In the genomic region with DNA sequence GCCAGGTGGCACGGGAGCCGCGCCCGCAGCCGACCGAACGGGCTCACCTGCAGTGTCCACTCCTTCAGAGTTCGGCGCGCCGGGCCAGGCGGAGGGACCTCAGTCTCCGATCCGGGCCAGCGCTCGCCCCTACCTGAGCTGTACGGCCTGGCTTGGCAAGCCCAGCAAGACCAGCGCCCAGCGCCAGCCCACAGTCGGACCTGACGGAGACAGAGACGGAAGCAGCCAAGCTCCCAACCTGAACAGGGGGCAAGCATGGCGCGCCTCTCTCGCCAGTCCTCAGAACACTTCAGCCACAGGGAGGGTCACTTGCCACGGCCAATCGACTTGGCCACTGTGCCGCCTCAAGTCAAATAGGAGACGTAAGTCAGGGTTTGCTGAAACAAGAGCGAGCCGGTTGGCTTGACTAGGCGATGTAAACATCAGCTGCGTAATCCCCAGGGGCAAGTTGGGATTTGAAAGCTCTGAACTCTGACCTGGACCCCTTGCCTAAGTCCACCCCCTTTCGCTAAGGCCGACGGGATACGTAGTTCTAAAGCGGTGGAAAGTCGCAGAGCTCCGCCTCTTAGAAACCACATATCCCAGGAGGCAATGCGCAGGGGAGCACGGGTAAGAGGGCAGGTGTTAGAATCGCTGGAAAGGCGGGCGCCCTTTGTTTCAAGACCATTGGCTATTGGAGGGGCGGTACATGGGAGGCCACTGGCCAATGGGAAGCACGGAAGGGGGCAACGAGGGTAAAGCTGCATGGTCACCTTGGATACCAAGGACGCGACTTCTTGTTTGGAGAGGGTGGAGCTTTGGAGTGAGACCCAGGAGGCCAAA, we compare ENCODE assay signal across 8 cellular contexts. TPM values are rescaled to one million over a fixed set of nuclear protein-coding genes. Genes with fewer than 3 reads are reported as not detected.
DNase-seq lines count a peak whose midpoint lies in the region; ATAC-seq and TF ChIP-seq lines count a peak whose summit lies in the region.
"Not testable (repeated sequence)": the region's sequence is repeated elsewhere in the genome, so short reads cannot be mapped to it uniquely, and the experiment has no call there.

A gene with protein sequence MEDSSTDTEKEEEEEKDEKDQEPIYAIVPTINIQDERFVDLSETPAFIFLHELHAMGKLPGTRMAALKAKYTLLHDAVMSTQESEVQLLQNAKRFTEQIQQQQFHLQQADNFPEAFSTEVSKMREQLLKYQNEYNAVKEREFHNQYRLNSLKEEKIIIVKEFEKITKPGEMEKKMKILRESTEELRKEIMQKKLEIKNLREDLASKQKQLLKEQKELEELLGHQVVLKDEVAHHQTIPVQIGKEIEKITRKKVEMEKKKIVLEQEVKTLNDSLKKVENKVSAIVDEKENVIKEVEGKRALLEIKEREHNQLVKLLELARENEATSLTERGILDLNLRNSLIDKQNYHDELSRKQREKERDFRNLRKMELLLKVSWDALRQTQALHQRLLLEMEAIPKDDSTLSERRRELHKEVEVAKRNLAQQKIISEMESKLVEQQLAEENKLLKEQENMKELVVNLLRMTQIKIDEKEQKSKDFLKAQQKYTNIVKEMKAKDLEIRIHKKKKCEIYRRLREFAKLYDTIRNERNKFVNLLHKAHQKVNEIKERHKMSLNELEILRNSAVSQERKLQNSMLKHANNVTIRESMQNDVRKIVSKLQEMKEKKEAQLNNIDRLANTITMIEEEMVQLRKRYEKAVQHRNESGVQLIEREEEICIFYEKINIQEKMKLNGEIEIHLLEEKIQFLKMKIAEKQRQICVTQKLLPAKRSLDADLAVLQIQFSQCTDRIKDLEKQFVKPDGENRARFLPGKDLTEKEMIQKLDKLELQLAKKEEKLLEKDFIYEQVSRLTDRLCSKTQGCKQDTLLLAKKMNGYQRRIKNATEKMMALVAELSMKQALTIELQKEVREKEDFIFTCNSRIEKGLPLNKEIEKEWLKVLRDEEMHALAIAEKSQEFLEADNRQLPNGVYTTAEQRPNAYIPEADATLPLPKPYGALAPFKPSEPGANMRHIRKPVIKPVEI (plus strand): TSS at position 756 of the 822 bp plus-strand sequence. CDS start 45,054 bp downstream, outside the sequence.

- H3K9ac ChIP-seq in H9 (ENCODE audit: extremely low read depth, insufficient read length, low read length) (peak within 1 kb of the TSS; percentile 67), Loucy (ENCODE audit: low read depth, low read length, poor library complexity, severe bottlenecking) (peak within 1 kb of the TSS; percentile 66)

- intact Hi-C loops in activated T-helper 2 cell treated with anti-CD3 and anti-CD28 coated beads, Interferon-gamma antibody, Interleukin-2, Interleukin-4, amounts not matched to agents 10 μg/mL and 5 μg/mL and 100 μg/mL, durations not matched to agents 14 hours and 24 hours and 36 hours (cut with micrococcal nuclease), result loop anchor here (5.0 to 10.0 kb wide), 2 partner anchors 73 to 210 kb away; a partner anchor contains a TSS

- not testable (repeated sequence) for H3K9me3 ChIP-seq in H9 (ENCODE audit: control insufficient read depth, low read depth, low read length); Loucy (ENCODE audit: insufficient read depth, low read depth, low read length)

- H4K5ac ChIP-seq in H9 (ENCODE audit: insufficient read length, low read depth, low read length), result not testable (repeated sequence)

- peak within 1 kb of the TSS; percentile 80 to 85 for H3K4me3 Mint-ChIP-seq in H9
- peak within 1 kb of the TSS; percentile 83 for H3K4me3 Mint-ChIP-seq in activated T-helper 2 cell treated with anti-CD3 and anti-CD28 coated beads, Interferon-gamma antibody, Interleukin-2, Interleukin-4, amounts not matched to agents 10 μg/mL and 5 μg/mL and 100 μg/mL, durations not matched to agents 14 hours and 24 hours and 36 hours (ENCODE audit: low read depth)
- H3K4me3 Mint-ChIP-seq in naive thymus-derived CD8-positive, alpha-beta T cell, result peak within 1 kb of the TSS; percentile 72 to 95 (median 90)
- peak within 1 kb of the TSS; percentile 81 for H3K4me3 Mint-ChIP-seq in stimulated activated memory B cell treated with anti-CD40 and anti-IgM and Interleukin-4, amounts not matched to agents 10 μg/mL and 1 μg/mL and 100 μg/mL, for 72 hours

- H3K4me1 Mint-ChIP-seq in H9, result not testable (repeated sequence)
- H3K4me1 Mint-ChIP-seq in activated T-helper 2 cell treated with anti-CD3 and anti-CD28 coated beads, Interferon-gamma antibody, Interleukin-2, Interleukin-4, amounts not matched to agents 10 μg/mL and 5 μg/mL and 100 μg/mL, durations not matched to agents 14 hours and 24 hours and 36 hours (ENCODE audit: low read depth), result peaks cover 15% of the 10 kb centered on the region
- H3K4me1 Mint-ChIP-seq in naive thymus-derived CD8-positive, alpha-beta T cell, result peaks cover 7 to 20% (median 12%) of the 10 kb centered on the region in 4 donors
- H3K4me1 Mint-ChIP-seq in stimulated activated memory B cell treated with anti-CD40 and anti-IgM and Interleukin-4, amounts not matched to agents 10 μg/mL and 1 μg/mL and 100 μg/mL, for 72 hours, result peaks cover 12% of the 10 kb centered on the region

- not testable (repeated sequence) for H3K27me3 ChIP-seq in H9 (ENCODE audit: insufficient read depth, low read length); Loucy (ENCODE audit: insufficient read depth, low read length, poor library complexity, severe bottlenecking)

- not testable (repeated sequence) for H2AFZ ChIP-seq in H9 (ENCODE audit: low read length)
- peak within 1 kb of the TSS; percentile 76; the same call in 1 of the 2 replicates for H2AFZ ChIP-seq in Loucy (ENCODE audit: low read length)

- H3K9me2 ChIP-seq in Loucy (replicated peaks; ENCODE audit: low read depth, low read length), result not testable (repeated sequence)

- not testable (repeated sequence) for H3T11ph ChIP-seq in H9 (ENCODE audit: low read length)

- H2BK20ac ChIP-seq in H9 (ENCODE audit: low read depth, low read length, poor library complexity, severe bottlenecking), result not testable (repeated sequence)

- H3K79me1 ChIP-seq in H9 (ENCODE audit: insufficient read depth, low read depth, low read length, poor library complexity, severe bottlenecking), result not testable (repeated sequence)

- not testable (repeated sequence) for H3K23ac ChIP-seq in H9 (ENCODE audit: insufficient read length, low read depth, low read length)

- WGBS in H9 (ENCODE audit: extremely low coverage, insufficient read length, low lambda C conversion rate), result no CpG with 5 or more reads among the region's 50 CpGs

- not testable (repeated sequence) for H4K91ac ChIP-seq in H9 (ENCODE audit: insufficient read length, low read depth, low read length)

- H3K18ac ChIP-seq in H9 (ENCODE audit: insufficient read length, low read depth, low read length), result peak within 1 kb of the TSS; percentile 75

- peak within 1 kb of the TSS; percentile 67; the same call in 1 of the 2 replicates for H3K14ac ChIP-seq in H9 (ENCODE audit: insufficient read depth, low read length)

- peak; percentile 97 to 98 for ATAC-seq in naive thymus-derived CD8-positive, alpha-beta T cell
- ATAC-seq in stimulated activated memory B cell treated with anti-CD40 and anti-IgM and Interleukin-4, amounts not matched to agents 10 μg/mL and 1 μg/mL and 100 μg/mL, for 72 hours, result peak; percentile 99

- H2BK12ac ChIP-seq in H9 (ENCODE audit: insufficient read length, low read depth, low read length), result not testable (repeated sequence)

- H3F3A ChIP-seq in Loucy (ENCODE audit: low read depth), result not testable (repeated sequence)

- not testable (repeated sequence) for H2BK120ac ChIP-seq in H9 (ENCODE audit: low read depth, low read length, poor library complexity, severe bottlenecking)

- H4K8ac ChIP-seq in H9 (replicated peaks; ENCODE audit: insufficient read length, low read depth, low read length), result not testable (repeated sequence)

- H2BK5ac ChIP-seq in H9 (ENCODE audit: insufficient read length, low read length), result not testable (repeated sequence)

- peak within 1 kb of the TSS; percentile 78 for H3K4me3 ChIP-seq in Loucy (ENCODE audit: low read length, poor library complexity, severe bottlenecking)

- H3K4me1 ChIP-seq in H9 (ENCODE audit: insufficient read depth, low read length); Loucy (ENCODE audit: insufficient read depth, low read length, poor library complexity, severe bottlenecking): not testable (repeated sequence)

- H3K23me2 ChIP-seq in H9 (ENCODE audit: insufficient read length, low read depth, low read length, poor library complexity, severe bottlenecking), result not testable (repeated sequence)

- not testable (repeated sequence) for H3K4ac ChIP-seq in H9 (ENCODE audit: low read depth, low read length)

- H3K27ac Mint-ChIP-seq in H9, result peak within 1 kb of the TSS; percentile 79 to 97 (median 92); a peak in 5 of 7 replicates
- H3K27ac Mint-ChIP-seq in activated T-helper 2 cell treated with anti-CD3 and anti-CD28 coated beads, Interferon-gamma antibody, Interleukin-2, Interleukin-4, amounts not matched to agents 10 μg/mL and 5 μg/mL and 100 μg/mL, durations not matched to agents 14 hours and 24 hours and 36 hours, result peak within 1 kb of the TSS; percentile 22
- peak within 1 kb of the TSS; percentile 37 to 94 (median 88) for H3K27ac Mint-ChIP-seq in naive thymus-derived CD8-positive, alpha-beta T cell
- peak within 1 kb of the TSS; percentile 18 for H3K27ac Mint-ChIP-seq in stimulated activated memory B cell treated with anti-CD40 and anti-IgM and Interleukin-4, amounts not matched to agents 10 μg/mL and 1 μg/mL and 100 μg/mL, for 72 hours

- H3K36me3 Mint-ChIP-seq in H9 (ENCODE audit: insufficient read depth in 1 of 3, low read depth in 3 of 3); activated T-helper 2 cell treated with anti-CD3 and anti-CD28 coated beads, Interferon-gamma antibody, Interleukin-2, Interleukin-4, amounts not matched to agents 10 μg/mL and 5 μg/mL and 100 μg/mL, durations not matched to agents 14 hours and 24 hours and 36 hours (ENCODE audit: low read depth); naive thymus-derived CD8-positive, alpha-beta T cell; stimulated activated memory B cell treated with anti-CD40 and anti-IgM and Interleukin-4, amounts not matched to agents 10 μg/mL and 1 μg/mL and 100 μg/mL, for 72 hours: not testable (repeated sequence)

- H3K27ac ChIP-seq in H9 (ENCODE audit: insufficient read length, low read depth, low read length), result not testable (repeated sequence)
- peak within 1 kb of the TSS; percentile 78 for H3K27ac ChIP-seq in RWPE1

- H2AK5ac ChIP-seq in H9 (ENCODE audit: insufficient read length, low read length), result not testable (repeated sequence)

- H3K9me3 Mint-ChIP-seq in H9; activated T-helper 2 cell treated with anti-CD3 and anti-CD28 coated beads, Interferon-gamma antibody, Interleukin-2, Interleukin-4, amounts not matched to agents 10 μg/mL and 5 μg/mL and 100 μg/mL, durations not matched to agents 14 hours and 24 hours and 36 hours; naive thymus-derived CD8-positive, alpha-beta T cell; stimulated activated memory B cell treated with anti-CD40 and anti-IgM and Interleukin-4, amounts not matched to agents 10 μg/mL and 1 μg/mL and 100 μg/mL, for 72 hours: not testable (repeated sequence)

- not testable (repeated sequence) for H2BK15ac ChIP-seq in H9 (ENCODE audit: low read depth, low read length)

- not testable (repeated sequence) for H3K36me3 ChIP-seq in Loucy (ENCODE audit: insufficient read depth, low read length)

- not testable (repeated sequence) for H3K56ac ChIP-seq in H9 (ENCODE audit: insufficient read length, low read depth, low read length)

- H3K79me2 ChIP-seq in H9 (ENCODE audit: insufficient read depth, low read length); Loucy (ENCODE audit: insufficient read depth, low read length): not testable (repeated sequence)

- DNase-seq in EH (ENCODE audit: low read depth) (peak; percentile 97), H9 (peak; percentile 100), RWPE1 (ENCODE audit: low spot score) (peak; percentile 85), fibroblast of peridontal ligament (ENCODE audit: extremely low read depth) (peak; percentile 98)
- peak; percentile 95 for DNase-seq in activated T-helper 2 cell treated with anti-CD3 and anti-CD28 coated beads, Interferon-gamma antibody, Interleukin-2, Interleukin-4, amounts not matched to agents 10 μg/mL and 5 μg/mL and 100 μg/mL, durations not matched to agents 14 hours and 24 hours and 36 hours (ENCODE audit: low spot score)
- DNase-seq in naive thymus-derived CD8-positive, alpha-beta T cell, result peak; percentile 74 to 98 (median 95)

- not testable (repeated sequence) for H3K27me3 Mint-ChIP-seq in H9 (ENCODE audit: low read depth); activated T-helper 2 cell treated with anti-CD3 and anti-CD28 coated beads, Interferon-gamma antibody, Interleukin-2, Interleukin-4, amounts not matched to agents 10 μg/mL and 5 μg/mL and 100 μg/mL, durations not matched to agents 14 hours and 24 hours and 36 hours (ENCODE audit: low read depth); naive thymus-derived CD8-positive, alpha-beta T cell; stimulated activated memory B cell treated with anti-CD40 and anti-IgM and Interleukin-4, amounts not matched to agents 10 μg/mL and 1 μg/mL and 100 μg/mL, for 72 hours

- CTCF ChIA-PET in RWPE1 (lab: Yijun Ruan, JAX), result interaction anchor here (0.5 to 1.0 kb wide), 3 partner anchors 210 to 732 kb away, joined by 3 to 6 read pairs (median 4); no protein-coding TSS in a partner anchor

- H4K20me1 ChIP-seq in H9 (ENCODE audit: control insufficient read depth, insufficient read depth, insufficient read length); Loucy (ENCODE audit: insufficient read depth, low read length, poor library complexity, severe bottlenecking): not testable (repeated sequence)

- H3K4me2 ChIP-seq in H9 (ENCODE audit: insufficient read depth, insufficient read length, low read length) (peak within 1 kb of the TSS; percentile 69), Loucy (ENCODE audit: low read depth, low read length, poor library complexity, severe bottlenecking) (peak within 1 kb of the TSS; percentile 56)

- TF ChIP-seq CTCF in H9 (conservative IDR thresholded peaks at IDR 0.05); Loucy (conservative IDR thresholded peaks at IDR 0.05; ENCODE audit: low read length); RWPE1 (conservative IDR thresholded peaks at IDR 0.05; ENCODE audit: low read depth): not testable (repeated sequence)

- POLR2A ChIA-PET in RWPE1 (lab: Yijun Ruan, JAX; ENCODE audit: low non-redundant PET), result interaction anchor here (0.6 to 0.7 kb wide), 3 partner anchors 14 to 208 kb away, joined by 3 to 5 read pairs (median 3); no protein-coding TSS in a partner anchor
- POLR2A ChIA-PET in naive thymus-derived CD8-positive, alpha-beta T cell (lab: Charles Lee), result interaction anchor here (0.8 to 1.2 kb wide), 3 partner anchors 71 to 125 kb away, joined by 4 to 5 read pairs (median 4); a partner anchor contains a TSS

RNA-seq across cellular contexts. Expression of the gene that starts here (rescaled TPM):
- 0.37 and 0.72 TPM in 2 replicates for total RNA-seq in H9 (2021)
- 2.7 and 2.9 TPM in 2 replicates for total RNA-seq in activated T-helper 2 cell treated with anti-CD3 and anti-CD28 coated beads, Interferon-gamma antibody, Interleukin-2, Interleukin-4, amounts not matched to agents 10 μg/mL and 5 μg/mL and 100 μg/mL, durations not matched to agents 14 hours and 24 hours and 36 hours
- total RNA-seq in naive thymus-derived CD8-positive, alpha-beta T cell, result 10 to 100 TPM; 11.2 to 11.5 TPM
- 1 to 10 TPM; 2.3 to 3.4 (median 2.6) TPM for polyA plus RNA-seq in naive thymus-derived CD8-positive, alpha-beta T cell

Comparison
In these comparisons a context has a peak if more than half of its experiments do, and no peak if none do; other contexts are left out.
1. Peak in DNase-seq, H3K9ac ChIP-seq and H3K4me2 ChIP-seq in H9; RNA of the gene not detected or under 1 TPM.
2. H3K27ac Mint-ChIP-seq: peak in every context shown above with its lines; median percentile 92 in H9; 88 in naive thymus-derived CD8-positive, alpha-beta T cell; 22 in activated T-helper 2 cell treated with anti-CD3 and anti-CD28 coated beads, Interferon-gamma antibody, Interleukin-2, Interleukin-4, amounts not matched to agents 10 μg/mL and 5 μg/mL and 100 μg/mL, durations not matched to agents 14 hours and 24 hours and 36 hours; 18 in stimulated activated memory B cell treated with anti-CD40 and anti-IgM and Interleukin-4, amounts not matched to agents 10 μg/mL and 1 μg/mL and 100 μg/mL, for 72 hours.